Comparison of ENCODE assay signal across 5 cellular contexts in genomic region chr20:43364001-43364400, GRCh38.
"Had no signal": no experiment of that assay in that cellular context is flagged by ENCODE, and none has a peak within 500 bp of the region (broad histone marks: within the 10 kb centered on the region; RNA-seq: fewer than 3 reads in every experiment).

No MANE protein-coding gene starts in this region.

- H3K4me1 Mint-ChIP-seq: IgD-negative memory B cell had no signal

- H3K4me3 ChIP-seq: K562 had no signal

- H3K4me3 Mint-ChIP-seq: IgD-negative memory B cell had no signal

- H3K27ac ChIP-seq: HL-60 had no signal

- DNase-seq: IMR-90 had no signal

- ATAC-seq: HepG2, K562 had no signal
